Comparison of ENCODE assay signal across 19 cellular contexts in genomic region chr13:22211876-22212275, GRCh38.
DNase-seq lines count a peak whose midpoint lies in the region; ATAC-seq and TF ChIP-seq lines count a peak whose summit lies in the region.
"Had no signal": no experiment of that assay in that cellular context is flagged by ENCODE, and none has a peak within 500 bp of the region (broad histone marks: within the 10 kb centered on the region; RNA-seq: fewer than 3 reads in every experiment).

No MANE protein-coding gene starts in this region.

- ATAC-seq in activated naive CD8-positive, alpha-beta T cell treated with anti-CD3 and anti-CD28 coated beads, Interleukin-2, amount 50 U/mL, for 24 hours = peak; percentile 42
- ATAC-seq in stimulated activated naive CD8-positive, alpha-beta T cell treated with anti-CD3 and anti-CD28 coated beads, Interleukin-15, Interleukin-2, amounts not matched to agents 100 U/mL and 50 U/mL, for 24 hours = peak; percentile 16
- ATAC-seq in stimulated activated naive CD8-positive, alpha-beta T cell treated with anti-CD3 and anti-CD28 coated beads, Interleukin-15, amount 100 ng/mL, for 72 hours = no peak
- ATAC-seq in omental fat pad (ENCODE audit: low FRiP score) = peak; percentile 24
- no peak for ATAC-seq in sciatic nerve
- ATAC-seq: A549; CD8-positive, alpha-beta T cell; GM12878 had no signal

- no peak for TF ChIP-seq CTCF in omental fat pad (IDR thresholded peaks at IDR 0.05)

- no peak for DNase-seq in activated naive CD8-positive, alpha-beta T cell treated with anti-CD3 and anti-CD28 coated beads, Interleukin-2, amount 50 U/mL, for 24 hours
- DNase-seq in activated naive CD8-positive, alpha-beta T cell treated with anti-CD3 and anti-CD28 coated beads for 36 hours = no peak
- no peak for DNase-seq in stimulated activated naive CD8-positive, alpha-beta T cell treated with anti-CD3 and anti-CD28 coated beads, Interleukin-15, Interleukin-2, amounts not matched to agents 100 U/mL and 50 U/mL, for 24 hours
- no peak for DNase-seq in stimulated activated naive CD8-positive, alpha-beta T cell treated with anti-CD3 and anti-CD28 coated beads, Interleukin-15, amount 100 ng/mL, for 72 hours
- DNase-seq in omental fat pad (ENCODE audit: low spot score) = no peak
- DNase-seq in sciatic nerve (ENCODE audit: low spot score) = no peak
- DNase-seq in amniotic stem cell (lab: John Stamatoyannopoulos, UW) = no peak
- DNase-seq: AML-193; Caco-2; Calu3; CD4-positive, alpha-beta T cell; CD8-positive, alpha-beta T cell; DMS79 treated with DMSO at 0.1 percent for 48 hours; EL; GDM1 had no signal

- H3K9me3 Mint-ChIP-seq in activated naive CD8-positive, alpha-beta T cell treated with anti-CD3 and anti-CD28 coated beads, Interleukin-2, amount 50 U/mL, for 24 hours = no peaks in the 10 kb centered on the region
- H3K9me3 Mint-ChIP-seq in activated naive CD8-positive, alpha-beta T cell treated with anti-CD3 and anti-CD28 coated beads for 36 hours = no peaks in the 10 kb centered on the region
- peaks cover 0 to 10% of the 10 kb centered on the region in 2 donors for H3K9me3 Mint-ChIP-seq in stimulated activated naive CD8-positive, alpha-beta T cell treated with anti-CD3 and anti-CD28 coated beads, Interleukin-15, amount 100 ng/mL, for 72 hours
- H3K9me3 Mint-ChIP-seq in stimulated activated naive CD8-positive, alpha-beta T cell treated with anti-CD3 and anti-CD28 coated beads, Interleukin-15, Interleukin-2, amounts not matched to agents 100 ng/mL and 50 ng/mL, for 24 hours = no peaks in the 10 kb centered on the region
- H3K9me3 Mint-ChIP-seq: CD4-positive, alpha-beta T cell; CD8-positive, alpha-beta T cell had no signal

- H3K36me3 Mint-ChIP-seq in activated naive CD8-positive, alpha-beta T cell treated with anti-CD3 and anti-CD28 coated beads, Interleukin-2, amount 50 U/mL, for 24 hours (ENCODE audit: low read depth) = no peaks in the 10 kb centered on the region
- no peaks in the 10 kb centered on the region for H3K36me3 Mint-ChIP-seq in activated naive CD8-positive, alpha-beta T cell treated with anti-CD3 and anti-CD28 coated beads for 36 hours
- H3K36me3 Mint-ChIP-seq in stimulated activated naive CD8-positive, alpha-beta T cell treated with anti-CD3 and anti-CD28 coated beads, Interleukin-15, Interleukin-2, amounts not matched to agents 100 ng/mL and 50 ng/mL, for 24 hours (ENCODE audit: low read depth) = no peaks in the 10 kb centered on the region
- H3K36me3 Mint-ChIP-seq: CD8-positive, alpha-beta T cell had no signal

- no peaks in the 10 kb centered on the region for H3K27me3 Mint-ChIP-seq in activated naive CD8-positive, alpha-beta T cell treated with anti-CD3 and anti-CD28 coated beads, Interleukin-2, amount 50 U/mL, for 24 hours
- H3K27me3 Mint-ChIP-seq in activated naive CD8-positive, alpha-beta T cell treated with anti-CD3 and anti-CD28 coated beads for 36 hours = no peaks in the 10 kb centered on the region
- H3K27me3 Mint-ChIP-seq in stimulated activated naive CD8-positive, alpha-beta T cell treated with anti-CD3 and anti-CD28 coated beads, Interleukin-15, amount 100 ng/mL, for 72 hours = no peaks in the 10 kb centered on the region
- no peaks in the 10 kb centered on the region for H3K27me3 Mint-ChIP-seq in stimulated activated naive CD8-positive, alpha-beta T cell treated with anti-CD3 and anti-CD28 coated beads, Interleukin-15, Interleukin-2, amounts not matched to agents 100 ng/mL and 50 ng/mL, for 24 hours
- H3K27me3 Mint-ChIP-seq: B cell; CD4-positive, alpha-beta T cell had no signal

- intact Hi-C loops in sciatic nerve (cut with DNase I) = no loop called here

- H3K27ac Mint-ChIP-seq in activated naive CD8-positive, alpha-beta T cell treated with anti-CD3 and anti-CD28 coated beads, Interleukin-2, amount 50 U/mL, for 24 hours = no peak overlapping the region
- no peak overlapping the region for H3K27ac Mint-ChIP-seq in activated naive CD8-positive, alpha-beta T cell treated with anti-CD3 and anti-CD28 coated beads for 36 hours
- H3K27ac Mint-ChIP-seq in stimulated activated naive CD8-positive, alpha-beta T cell treated with anti-CD3 and anti-CD28 coated beads, Interleukin-15, amount 100 ng/mL, for 72 hours = no peak overlapping the region
- H3K27ac Mint-ChIP-seq in stimulated activated naive CD8-positive, alpha-beta T cell treated with anti-CD3 and anti-CD28 coated beads, Interleukin-15, Interleukin-2, amounts not matched to agents 100 ng/mL and 50 ng/mL, for 24 hours = peak overlapping the region; percentile 74
- H3K27ac Mint-ChIP-seq: B cell; CD4-positive, alpha-beta T cell; CD8-positive, alpha-beta T cell had no signal

- H3K4me1 Mint-ChIP-seq in activated naive CD8-positive, alpha-beta T cell treated with anti-CD3 and anti-CD28 coated beads, Interleukin-2, amount 50 U/mL, for 24 hours = peaks cover 21% of the 10 kb centered on the region
- H3K4me1 Mint-ChIP-seq in activated naive CD8-positive, alpha-beta T cell treated with anti-CD3 and anti-CD28 coated beads for 36 hours = peaks cover 15% of the 10 kb centered on the region
- H3K4me1 Mint-ChIP-seq in stimulated activated naive CD8-positive, alpha-beta T cell treated with anti-CD3 and anti-CD28 coated beads, Interleukin-15, amount 100 ng/mL, for 72 hours = peaks cover 26% of the 10 kb centered on the region
- peaks cover 23% of the 10 kb centered on the region for H3K4me1 Mint-ChIP-seq in stimulated activated naive CD8-positive, alpha-beta T cell treated with anti-CD3 and anti-CD28 coated beads, Interleukin-15, Interleukin-2, amounts not matched to agents 100 ng/mL and 50 ng/mL, for 24 hours (ENCODE audit: low read depth)

- H3K4me3 Mint-ChIP-seq in activated naive CD8-positive, alpha-beta T cell treated with anti-CD3 and anti-CD28 coated beads, Interleukin-2, amount 50 U/mL, for 24 hours = no peak overlapping the region
- no peak overlapping the region for H3K4me3 Mint-ChIP-seq in activated naive CD8-positive, alpha-beta T cell treated with anti-CD3 and anti-CD28 coated beads for 36 hours
- no peak overlapping the region for H3K4me3 Mint-ChIP-seq in stimulated activated naive CD8-positive, alpha-beta T cell treated with anti-CD3 and anti-CD28 coated beads, Interleukin-15, amount 100 ng/mL, for 72 hours
- no peak overlapping the region for H3K4me3 Mint-ChIP-seq in stimulated activated naive CD8-positive, alpha-beta T cell treated with anti-CD3 and anti-CD28 coated beads, Interleukin-15, Interleukin-2, amounts not matched to agents 100 ng/mL and 50 ng/mL, for 24 hours
- H3K4me3 Mint-ChIP-seq: B cell; CD4-positive, alpha-beta T cell; CD8-positive, alpha-beta T cell had no signal

Comparison
In these comparisons a context has a peak if more than half of its experiments do, and no peak if none do; other contexts are left out.
1. ATAC-seq: peak in activated naive CD8-positive, alpha-beta T cell treated with anti-CD3 and anti-CD28 coated beads, Interleukin-2, amount 50 U/mL, for 24 hours (single experiment), stimulated activated naive CD8-positive, alpha-beta T cell treated with anti-CD3 and anti-CD28 coated beads, Interleukin-15, Interleukin-2, amounts not matched to agents 100 U/mL and 50 U/mL, for 24 hours (single experiment) and omental fat pad (single experiment); none in stimulated activated naive CD8-positive, alpha-beta T cell treated with anti-CD3 and anti-CD28 coated beads, Interleukin-15, amount 100 ng/mL, for 72 hours (single experiment) and sciatic nerve (single experiment).